In genomic region chr1:204350857-204351573, GRCh38 we compare ENCODE assay signal across 9 cellular contexts. TPM values are rescaled to one million over a fixed set of nuclear protein-coding genes. Genes with fewer than 3 reads are reported as not detected.
DNase-seq lines count a peak whose midpoint lies in the region; ATAC-seq, FAIRE-seq and TF ChIP-seq lines count a peak whose summit lies in the region.
"Had no signal": no experiment of that assay in that cellular context is flagged by ENCODE, and none has a peak within 500 bp of the region (broad histone marks: within the 10 kb centered on the region; RNA-seq: fewer than 3 reads in every experiment).

No MANE protein-coding gene starts in this region.

- H3K9me3 ChIP-seq in iPS-20b (ENCODE audit: insufficient read depth, low read depth, low read length) (no peaks in the 10 kb centered on the region), spleen (no peaks in the 10 kb centered on the region)

- H3K27ac ChIP-seq in angular gyrus (ENCODE audit: low read depth, low read length), result peak overlapping the region; percentile 31
- no peak overlapping the region for H3K27ac ChIP-seq in iPS-20b (ENCODE audit: low read length)
- no peak overlapping the region for H3K27ac ChIP-seq in spleen

- H3K4me3 ChIP-seq in iPS-20b (ENCODE audit: low read length), result peak overlapping the region; percentile 44; the same call in 1 of the 2 replicates
- H3K4me3 ChIP-seq in spleen, result no peak overlapping the region

- 28 to 49% (median 37%) methylated on average over 19 to 20 of the region's 20 CpGs for WGBS in spleen, 5 donors

- no peak overlapping the region for H3K9ac ChIP-seq in iPS-20b (ENCODE audit: low read depth, low read length)

- no peaks in the 10 kb centered on the region for H3K27me3 ChIP-seq in iPS-20b (ENCODE audit: insufficient read depth, low read length)
- peaks cover 0 to 7% (median 0%) of the 10 kb centered on the region in 7 donors for H3K27me3 ChIP-seq in spleen (replicated peaks in 1 of 7)

- TF ChIP-seq POLR2A in spleen (IDR thresholded peaks at IDR 0.05) (no peak), GM12892 (IDR thresholded peaks at IDR 0.05; ENCODE audit: low read depth, low read length) (no peak)

- TF ChIP-seq CTCF in spleen (IDR thresholded peaks at IDR 0.05 in 8 of 11, conservative IDR thresholded peaks at IDR 0.05 in 3 of 11), result no peak

- peak; percentile 45 for DNase-seq in NCI-H345 (lab: John Stamatoyannopoulos, UW)
- no peak for DNase-seq in NCI-H345 treated with DMSO at 0.1 percent for 48 hours (lab: John Stamatoyannopoulos, UW; ENCODE audit: unreplicated experiment)
- peak; percentile 79 for DNase-seq in spleen
- no peak for DNase-seq in GM12892 (ENCODE audit: insufficient read length)
- DNase-seq in D341Med (ENCODE audit: low spot score), result no peak

- no peak for ATAC-seq in GM21423 (IDR thresholded peaks at IDR 0.05; ENCODE audit: unreplicated experiment)
- ATAC-seq: Panc1 had no signal

- no peaks in the 10 kb centered on the region for H3K36me3 ChIP-seq in iPS-20b (ENCODE audit: insufficient read depth, low read depth, low read length)
- H3K36me3 ChIP-seq in spleen, result no peaks in the 10 kb centered on the region

- no peak for FAIRE-seq in GM12892 (lab: Jason Lieb, UNC)

- H3K4me1 ChIP-seq in iPS-20b (ENCODE audit: insufficient read depth, low read length) (peaks cover 15% of the 10 kb centered on the region), spleen (peaks cover 0 to 27% (median 1%) of the 10 kb centered on the region in 6 donors)

- intact Hi-C loops in spleen (cut with DNase I; ENCODE audit: low total_unique reads), result no loop called here

RNA-seq across cellular contexts. Expression of gene PLEKHA6, which starts 8.7 kb away (rescaled TPM):
- total RNA-seq in spleen, result 1 to 10 TPM in 6 of 7 donors, under 1 TPM in 1; 0.51 to 6.5 (median 4.0) TPM
- polyA plus RNA-seq in spleen, result 1 to 10 TPM in 1 of 3 donors, under 1 TPM in 2; 0.47 to 1.8 (median 0.65) TPM
- 0.21 TPM for polyA plus RNA-seq in GM12892 (2012; ENCODE audit: missing spikeins)

Comparison
In these comparisons a context has a peak if more than half of its experiments do, and no peak if none do; other contexts are left out.
1. DNase-seq: peak in NCI-H345 (single experiment) and spleen (single experiment); none in NCI-H345 treated with DMSO at 0.1 percent for 48 hours (single experiment), GM12892 (single experiment) and D341Med (single experiment).